ENCODE assay signal across 1 cellular context in the genomic region with DNA sequence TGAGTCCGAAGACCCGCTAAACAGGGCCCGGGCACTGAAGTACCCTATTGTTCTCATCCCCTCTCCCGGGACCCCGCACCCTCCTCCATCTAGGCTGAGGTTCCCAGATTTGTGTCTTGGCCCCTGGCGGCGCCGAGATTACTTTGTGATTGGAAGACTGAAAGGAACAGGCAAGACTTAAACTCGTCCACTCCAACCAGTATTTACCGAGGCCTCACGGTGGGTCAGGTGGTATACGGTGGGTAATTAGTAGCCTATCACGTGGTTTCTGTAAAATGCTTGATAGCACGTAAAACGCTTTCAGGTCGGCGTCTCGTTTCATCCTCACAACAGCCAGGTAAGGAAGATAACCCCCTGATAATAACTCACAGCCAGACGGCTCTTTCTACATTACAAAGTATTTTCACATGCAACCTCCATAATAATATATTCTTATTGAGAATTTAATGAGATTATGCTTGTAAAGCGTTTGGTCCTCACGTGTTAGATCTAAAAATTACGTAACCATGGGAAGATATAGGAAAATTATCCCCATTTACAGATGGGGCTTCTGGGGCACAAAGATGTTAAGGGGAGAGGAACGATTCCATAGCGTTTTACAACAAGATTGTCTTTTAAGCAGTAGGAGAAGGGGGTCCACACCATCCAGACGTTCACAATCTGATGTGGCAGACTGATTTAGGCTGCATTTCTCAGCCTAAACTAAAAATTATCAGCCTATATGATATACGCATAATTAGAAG.
A peak's percentile ranks its signal among the peaks of the same experiment; 100 is the strongest.
TF ChIP-seq lines count a peak whose summit lies in the region.

No MANE protein-coding gene starts in this region.

TF ChIP-seq in IMR-90, 13 proteins besides CTCF, POLR2A, EP300 and RAD21:
- TF ChIP-seq, protein P1, sequence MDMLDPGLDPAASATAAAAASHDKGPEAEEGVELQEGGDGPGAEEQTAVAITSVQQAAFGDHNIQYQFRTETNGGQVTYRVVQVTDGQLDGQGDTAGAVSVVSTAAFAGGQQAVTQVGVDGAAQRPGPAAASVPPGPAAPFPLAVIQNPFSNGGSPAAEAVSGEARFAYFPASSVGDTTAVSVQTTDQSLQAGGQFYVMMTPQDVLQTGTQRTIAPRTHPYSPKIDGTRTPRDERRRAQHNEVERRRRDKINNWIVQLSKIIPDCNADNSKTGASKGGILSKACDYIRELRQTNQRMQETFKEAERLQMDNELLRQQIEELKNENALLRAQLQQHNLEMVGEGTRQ (IDR thresholded peaks at IDR 0.05; ENCODE audit: low read depth, low read length) = peak; percentile 91
- TF ChIP-seq FOS (IDR thresholded peaks at IDR 0.05; ENCODE audit: low read depth, low read length) (no peak), CHD1 (IDR thresholded peaks at IDR 0.05; ENCODE audit: low read depth, low read length) (no peak), RFX5 (IDR thresholded peaks at IDR 0.05; ENCODE audit: low read depth, low read length) (no peak), CEBPB (IDR thresholded peaks at IDR 0.05; ENCODE audit: low read depth, low read length) (peak; percentile 37; the same call in 1 of the 2 replicates), SMC3 (IDR thresholded peaks at IDR 0.05; ENCODE audit: low read depth, low read length) (no peak), MAZ (IDR thresholded peaks at IDR 0.05; ENCODE audit: borderline replicate concordance, low read depth, low read length) (no peak), RCOR1 (IDR thresholded peaks at IDR 0.05; ENCODE audit: insufficient replicate concordance, low read length) (no peak), MAFK (IDR thresholded peaks at IDR 0.05; ENCODE audit: low read depth, low read length) (no peak)
- TF ChIP-seq, protein P2, sequence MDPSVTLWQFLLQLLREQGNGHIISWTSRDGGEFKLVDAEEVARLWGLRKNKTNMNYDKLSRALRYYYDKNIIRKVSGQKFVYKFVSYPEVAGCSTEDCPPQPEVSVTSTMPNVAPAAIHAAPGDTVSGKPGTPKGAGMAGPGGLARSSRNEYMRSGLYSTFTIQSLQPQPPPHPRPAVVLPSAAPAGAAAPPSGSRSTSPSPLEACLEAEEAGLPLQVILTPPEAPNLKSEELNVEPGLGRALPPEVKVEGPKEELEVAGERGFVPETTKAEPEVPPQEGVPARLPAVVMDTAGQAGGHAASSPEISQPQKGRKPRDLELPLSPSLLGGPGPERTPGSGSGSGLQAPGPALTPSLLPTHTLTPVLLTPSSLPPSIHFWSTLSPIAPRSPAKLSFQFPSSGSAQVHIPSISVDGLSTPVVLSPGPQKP (IDR thresholded peaks at IDR 0.05; ENCODE audit: borderline replicate concordance, low read depth, low read length) = no peak
